17 cellular contexts compared by ENCODE assay signal in the genomic region with DNA sequence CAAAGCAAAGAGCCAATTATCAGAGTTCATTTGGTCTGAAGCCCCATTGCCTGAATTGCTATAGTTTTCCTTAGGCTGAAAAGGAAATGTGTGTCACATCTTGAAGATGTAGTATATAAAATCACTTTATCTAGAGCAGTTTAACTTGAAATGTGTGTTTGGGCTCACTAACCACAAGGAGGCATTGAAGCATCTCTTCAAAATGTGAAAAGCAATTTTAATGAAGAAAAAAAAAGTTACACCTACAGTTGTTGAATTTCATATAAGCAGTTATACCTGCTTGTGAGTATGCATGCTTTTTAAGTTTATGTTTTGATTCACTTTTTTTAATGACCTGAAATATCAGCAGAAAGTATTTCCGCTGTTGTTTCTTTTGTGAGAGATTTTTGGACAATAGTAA.
DNase-seq lines count a peak whose midpoint lies in the region; ATAC-seq and TF ChIP-seq lines count a peak whose summit lies in the region.
"Had no signal": no experiment of that assay in that cellular context is flagged by ENCODE, and none has a peak within 500 bp of the region (broad histone marks: within the 10 kb centered on the region; RNA-seq: fewer than 3 reads in every experiment).

No MANE protein-coding gene starts in this region.

- H3K4me2 ChIP-seq in fibroblast of lung (ENCODE audit: extremely low read depth, insufficient read depth, low read length): no peak overlapping the region

- H3K4me3 Mint-ChIP-seq in MCF 10A (ENCODE audit: unreplicated experiment): no peak overlapping the region
- no peak overlapping the region for H3K4me3 Mint-ChIP-seq in activated naive CD4-positive, alpha-beta T cell treated with anti-CD3 and anti-CD28 coated beads, Interleukin-2, amount 10 ng/mL, durations not matched to agents 7 days and 5 days
- H3K4me3 Mint-ChIP-seq: activated T-cell treated with anti-CD3 and anti-CD28 coated beads, Interleukin-2, amount 50 U/mL, for 4 hours had no signal

- no peaks in the 10 kb centered on the region for H3K79me2 ChIP-seq in fibroblast of lung (ENCODE audit: control insufficient read depth, insufficient read depth, low read length)

- H3K9me3 ChIP-seq in breast epithelium (no peaks in the 10 kb centered on the region), fibroblast of lung (ENCODE audit: control insufficient read depth, insufficient read depth, low read depth, low read length) (no peaks in the 10 kb centered on the region)
- H3K9me3 ChIP-seq: ovary, upper lobe of right lung had no signal

- POLR2A ChIA-PET in MCF 10A (lab: Yijun Ruan, JAX): no interaction called here

- H3K36me3 ChIP-seq in breast epithelium: no peaks in the 10 kb centered on the region
- H3K36me3 ChIP-seq in fibroblast of lung (ENCODE audit: control insufficient read depth, insufficient read depth, low read length): no peaks in the 10 kb centered on the region
- H3K36me3 ChIP-seq: ovary, upper lobe of right lung had no signal

- no peaks in the 10 kb centered on the region for H3K36me3 Mint-ChIP-seq in MCF 10A (ENCODE audit: insufficient read depth, unreplicated experiment)
- H3K36me3 Mint-ChIP-seq in activated naive CD4-positive, alpha-beta T cell treated with anti-CD3 and anti-CD28 coated beads, Interleukin-2, amount 10 ng/mL, durations not matched to agents 7 days and 5 days: no peaks in the 10 kb centered on the region

- H3K9me3 Mint-ChIP-seq in MCF 10A (ENCODE audit: unreplicated experiment): no peaks in the 10 kb centered on the region
- no peaks in the 10 kb centered on the region for H3K9me3 Mint-ChIP-seq in activated naive CD4-positive, alpha-beta T cell treated with anti-CD3 and anti-CD28 coated beads, Interleukin-2, amount 10 ng/mL, durations not matched to agents 7 days and 5 days
- H3K9me3 Mint-ChIP-seq: activated T-cell treated with anti-CD3 and anti-CD28 coated beads, Interleukin-2, amount 50 U/mL, for 4 hours had no signal

- H3K27me3 ChIP-seq in breast epithelium (no peaks in the 10 kb centered on the region), fibroblast of lung (ENCODE audit: control insufficient read depth, insufficient read depth, low read length) (no peaks in the 10 kb centered on the region)
- H3K27me3 ChIP-seq: ovary, upper lobe of right lung had no signal

- no peak for ATAC-seq in GM21576 (IDR thresholded peaks at IDR 0.05; ENCODE audit: unreplicated experiment)
- no peak for ATAC-seq in GM21447 (IDR thresholded peaks at IDR 0.05; ENCODE audit: unreplicated experiment)
- ATAC-seq: activated T-cell treated with anti-CD3 and anti-CD28 coated beads, Interleukin-2, amount 50 U/mL, for 4 hours; upper lobe of right lung had no signal

- peak; percentile 8 for DNase-seq in MCF 10A (ENCODE audit: unreplicated experiment)
- DNase-seq in breast epithelium (ENCODE audit: low spot score in 2 of 2): no peak
- DNase-seq in RKO (ENCODE audit: low spot score): peak; percentile 27
- DNase-seq in fibroblast of lung (ENCODE audit: low read depth in 2 of 2): peak in 1 of 2 donors; percentile 40
- no peak for DNase-seq in D341Med (ENCODE audit: low spot score)
- DNase-seq in activated naive CD4-positive, alpha-beta T cell treated with anti-CD3 and anti-CD28 coated beads, Interleukin-2, amount 10 ng/mL, durations not matched to agents 7 days and 5 days: no peak
- DNase-seq: activated T-cell treated with anti-CD3 and anti-CD28 coated beads, Interleukin-2, amount 50 U/mL, for 4 hours; AML-193; anterior cingulate cortex; H7; mammary epithelial cell; NCI-H774; ovary; upper lobe of right lung had no signal

- no peaks in the 10 kb centered on the region for H4K20me1 ChIP-seq in fibroblast of lung (ENCODE audit: control insufficient read depth, extremely low read depth, insufficient read depth, low read length)

- H3K4me3 ChIP-seq in breast epithelium (no peak overlapping the region), fibroblast of lung (replicated peaks in 1 of 4; ENCODE audit: control extremely low read depth in 1 of 4, insufficient read depth in 1 of 4, low read depth in 3 of 4, low read length in 4 of 4) (no peak overlapping the region)
- H3K4me3 ChIP-seq: ovary, SK-N-MC, upper lobe of right lung had no signal

- H3K27ac Mint-ChIP-seq in MCF 10A (ENCODE audit: low read depth, unreplicated experiment): no peak overlapping the region
- no peak overlapping the region for H3K27ac Mint-ChIP-seq in activated naive CD4-positive, alpha-beta T cell treated with anti-CD3 and anti-CD28 coated beads, Interleukin-2, amount 10 ng/mL, durations not matched to agents 7 days and 5 days

- no peaks in the 10 kb centered on the region for H3K27me3 Mint-ChIP-seq in MCF 10A (ENCODE audit: insufficient read depth, unreplicated experiment)
- peaks cover 11% of the 10 kb centered on the region for H3K27me3 Mint-ChIP-seq in activated naive CD4-positive, alpha-beta T cell treated with anti-CD3 and anti-CD28 coated beads, Interleukin-2, amount 10 ng/mL, durations not matched to agents 7 days and 5 days

- H3K27ac ChIP-seq in breast epithelium (no peak overlapping the region), fibroblast of lung (ENCODE audit: insufficient read depth, low read length) (no peak overlapping the region)
- H3K27ac ChIP-seq: ovary, SK-N-MC, upper lobe of right lung had no signal

- H3K4me1 Mint-ChIP-seq in MCF 10A (ENCODE audit: insufficient read depth, unreplicated experiment): no peaks in the 10 kb centered on the region
- no peaks in the 10 kb centered on the region for H3K4me1 Mint-ChIP-seq in activated naive CD4-positive, alpha-beta T cell treated with anti-CD3 and anti-CD28 coated beads, Interleukin-2, amount 10 ng/mL, durations not matched to agents 7 days and 5 days

- no peaks in the 10 kb centered on the region for H3K4me1 ChIP-seq in breast epithelium
- H3K4me1 ChIP-seq in fibroblast of lung (ENCODE audit: control insufficient read depth, extremely low read depth, insufficient read depth, low read length): no peaks in the 10 kb centered on the region
- H3K4me1 ChIP-seq: upper lobe of right lung had no signal

- H2AFZ ChIP-seq in fibroblast of lung (ENCODE audit: low read length): no peak overlapping the region

- TF ChIP-seq POLR2A in breast epithelium (IDR thresholded peaks at IDR 0.05): no peak

- intact Hi-C loops in MCF 10A (cut with micrococcal nuclease): no loop called here
- intact Hi-C loops in breast epithelium (cut with DNase I; ENCODE audit: low total_unique reads): no loop called here

- no TSS peak for BruUV-seq in MCF 10A (replicated peaks; lab: Mats Ljungman, UMichigan)

- no peak overlapping the region for H3K9ac ChIP-seq in fibroblast of lung (ENCODE audit: insufficient read depth, low read length)

- TF ChIP-seq CTCF in MCF 10A (IDR thresholded peaks at IDR 0.05; ENCODE audit: unreplicated experiment) (no peak), breast epithelium (IDR thresholded peaks at IDR 0.05) (no peak), fibroblast of lung (conservative IDR thresholded peaks at IDR 0.05 in 1 of 2, IDR thresholded peaks at IDR 0.05 in 1 of 2; ENCODE audit: low read depth in 1 of 2, low read length in 2 of 2) (peak; percentile 17 to 34)

- CTCF ChIA-PET in MCF 10A (lab: Yijun Ruan, JAX): no interaction called here
- CTCF ChIA-PET in activated naive CD4-positive, alpha-beta T cell treated with anti-CD3 and anti-CD28 coated beads, Interleukin-2, amount 10 ng/mL, durations not matched to agents 7 days and 5 days (lab: Charles Lee): no interaction called here

Comparison
In these comparisons a context has a peak if more than half of its experiments do, and no peak if none do; other contexts are left out.
1. DNase-seq: peak in MCF 10A (single experiment) and RKO (single experiment); none in breast epithelium (0 of 2), D341Med (single experiment) and activated naive CD4-positive, alpha-beta T cell treated with anti-CD3 and anti-CD28 coated beads, Interleukin-2, amount 10 ng/mL, durations not matched to agents 7 days and 5 days (single experiment).
2. CTCF ChIP-seq: peak in fibroblast of lung (2 of 2); none in MCF 10A (single experiment) and breast epithelium (0 of 3).